Comparison of ENCODE assay signal across 8 cellular contexts in genomic region chr9:137606734-137607138, GRCh38. TPM values are rescaled to one million over a fixed set of nuclear protein-coding genes. Genes with fewer than 3 reads are reported as not detected.
DNase-seq lines count a peak whose midpoint lies in the region; ATAC-seq and TF ChIP-seq lines count a peak whose summit lies in the region.
"Had no signal": no experiment of that assay in that cellular context is flagged by ENCODE, and none has a peak within 500 bp of the region (broad histone marks: within the 10 kb centered on the region; RNA-seq: fewer than 3 reads in every experiment).

No MANE protein-coding gene starts in this region.

- H3K4me1 ChIP-seq in adipocyte (ENCODE audit: control insufficient read depth, insufficient read depth, low read length) (peaks cover 14% of the 10 kb centered on the region), stomach smooth muscle (ENCODE audit: control insufficient read depth, insufficient read depth, low read length) (peaks cover 29% of the 10 kb centered on the region)

- H3K4me3 ChIP-seq in HL-60 (replicated peaks; ENCODE audit: insufficient read depth, low read length) (peak overlapping the region; percentile 80), adipocyte (ENCODE audit: low read length) (peak overlapping the region; percentile 83), kidney epithelial cell (ENCODE audit: low read depth, low read length) (peak overlapping the region; percentile 62), stomach smooth muscle (ENCODE audit: low read length in 2 of 2) (peak overlapping the region; percentile 60 to 76)

- H3K27me3 ChIP-seq in HL-60 (ENCODE audit: insufficient read depth, poor library complexity, severe bottlenecking): no peaks in the 10 kb centered on the region
- no peaks in the 10 kb centered on the region for H3K27me3 ChIP-seq in adipocyte (replicated peaks; ENCODE audit: control insufficient read depth, insufficient read depth, low read length)
- H3K27me3 ChIP-seq in kidney epithelial cell (ENCODE audit: control insufficient read depth, insufficient read depth, low read length): peaks cover 5% of the 10 kb centered on the region
- no peaks in the 10 kb centered on the region for H3K27me3 ChIP-seq in stomach smooth muscle (ENCODE audit: control insufficient read depth in 1 of 2, insufficient read depth in 2 of 2, low read length in 2 of 2)

- ATAC-seq in GM19395 (IDR thresholded peaks at IDR 0.05; ENCODE audit: unreplicated experiment): no peak

- TF ChIP-seq CTCF in HL-60 (IDR thresholded peaks at IDR 0.05; ENCODE audit: insufficient read depth, low read length) (no peak), kidney epithelial cell (IDR thresholded peaks at IDR 0.05; ENCODE audit: insufficient read depth, low read length, poor library complexity, severe bottlenecking) (no peak)

- H3K9me3 ChIP-seq in adipocyte (ENCODE audit: control insufficient read depth, low read length): no peaks in the 10 kb centered on the region
- H3K9me3 ChIP-seq in stomach smooth muscle (ENCODE audit: control insufficient read depth in 2 of 2, low read length in 2 of 2): no peaks in the 10 kb centered on the region

- H3K36me3 ChIP-seq in adipocyte (ENCODE audit: control insufficient read depth, insufficient read depth, low read length, severe bottlenecking): no peaks in the 10 kb centered on the region
- no peaks in the 10 kb centered on the region for H3K36me3 ChIP-seq in kidney epithelial cell (ENCODE audit: control insufficient read depth, insufficient read depth, low read length)
- no peaks in the 10 kb centered on the region for H3K36me3 ChIP-seq in stomach smooth muscle (ENCODE audit: control insufficient read depth in 2 of 2, insufficient read depth in 2 of 2, low read length in 2 of 2)

- peak overlapping the region; percentile 87 for H3K27ac ChIP-seq in HL-60 (replicated peaks)
- no peak overlapping the region for H3K27ac ChIP-seq in stomach smooth muscle (ENCODE audit: low read length)

- H3K9ac ChIP-seq in adipocyte (ENCODE audit: low read length): peak overlapping the region; percentile 83
- peak overlapping the region; percentile 42 to 62 for H3K9ac ChIP-seq in stomach smooth muscle (ENCODE audit: low read length in 2 of 2)

- DNase-seq in HL-60 (ENCODE audit: low read depth in 1 of 2, low spot score in 1 of 2) (no peak), adipocyte (ENCODE audit: low read depth) (no peak), kidney epithelial cell (ENCODE audit: low read depth) (no peak), GM19238 (ENCODE audit: insufficient read length, low spot score) (no peak)
- no peak for DNase-seq in effector CD8-positive, alpha-beta T cell (lab: John Stamatoyannopoulos, UW)
- DNase-seq: activated CD4-positive, alpha-beta T cell treated with anti-CD3 and anti-CD28 coated beads for 48 hours had no signal

RNA-seq across cellular contexts. Expression of gene ARRDC1, which starts 1.2 kb away (rescaled TPM):
- 84.2 and 110 TPM in 2 replicates for total RNA-seq in kidney epithelial cell

RNA-seq across cellular contexts. Expression of gene EHMT1, which starts 12.1 kb away (rescaled TPM):
- total RNA-seq in kidney epithelial cell: 59.9 and 70.9 TPM in 2 replicates

RNA-seq across cellular contexts. Expression of gene ZMYND19, which starts 16.4 kb away (rescaled TPM):
- total RNA-seq in kidney epithelial cell: 27.1 and 27.6 TPM in 2 replicates

RNA-seq across cellular contexts. Expression of gene DPH7, which starts 28.0 kb away (rescaled TPM):
- total RNA-seq in kidney epithelial cell: 38.9 and 52.1 TPM in 2 replicates

RNA-seq across cellular contexts. Expression of gene MRPL41, which starts 55.1 kb away (rescaled TPM):
- 77.9 and 83.3 TPM in 2 replicates for total RNA-seq in kidney epithelial cell
